ENCODE assay signal across 20 cellular contexts in genomic region chr14:104362761-104363605, GRCh38.
"Had no signal": no experiment of that assay in that cellular context is flagged by ENCODE, and none has a peak within 500 bp of the region (broad histone marks: within the 10 kb centered on the region; RNA-seq: fewer than 3 reads in every experiment).

No MANE protein-coding gene starts in this region.

- DNase-seq: activated CD4-positive, alpha-beta memory T cell treated with anti-CD3 and anti-CD28 coated beads, Interleukin-2, amount 10 ng/mL, durations not matched to agents 7 days and 5 days; activated CD4-positive, alpha-beta T cell treated with anti-CD3 and anti-CD28 coated beads for 4 hours; activated CD8-positive, alpha-beta memory T cell treated with anti-CD3 and anti-CD28 coated beads, Interleukin-2, amount 10 ng/mL, durations not matched to agents 7 days and 5 days; activated gamma-delta T cell; effector CD8-positive, alpha-beta T cell; left cardiac atrium; nephron progenitor cell; occipital lobe; stimulated activated naive CD8-positive, alpha-beta T cell treated with anti-CD3 and anti-CD28 coated beads, Interleukin-15, Interleukin-2, amounts not matched to agents 100 U/mL and 50 U/mL, for 24 hours; T-cell had no signal

- H3K36me3 ChIP-seq: esophagus muscularis mucosa, gastroesophageal sphincter had no signal

- H3K4me1 Mint-ChIP-seq: activated CD4-positive, alpha-beta memory T cell treated with anti-CD3 and anti-CD28 coated beads, Interleukin-2, amount 10 ng/mL, durations not matched to agents 7 days and 5 days; activated CD8-positive, alpha-beta memory T cell treated with anti-CD3 and anti-CD28 coated beads, Interleukin-2, amount 10 ng/mL, durations not matched to agents 7 days and 5 days; mesothelial cell of epicardium; T-cell had no signal

- H3K4me3 Mint-ChIP-seq: activated CD4-positive, alpha-beta memory T cell treated with anti-CD3 and anti-CD28 coated beads, Interleukin-2, amount 10 ng/mL, durations not matched to agents 7 days and 5 days; activated CD8-positive, alpha-beta memory T cell treated with anti-CD3 and anti-CD28 coated beads, Interleukin-2, amount 10 ng/mL, durations not matched to agents 7 days and 5 days; dendritic cell treated with granulocyte-macrophage colony-stimulating factor and Interleukin-4, amounts not matched to agents 40 ng/mL and 50 ng/mL, for 4 days; mesothelial cell of epicardium; nephron progenitor cell; T-cell; type B pancreatic cell; WTC11 had no signal

- H3K27me3 Mint-ChIP-seq: activated CD4-positive, alpha-beta memory T cell treated with anti-CD3 and anti-CD28 coated beads, Interleukin-2, amount 10 ng/mL, durations not matched to agents 7 days and 5 days; activated CD8-positive, alpha-beta memory T cell treated with anti-CD3 and anti-CD28 coated beads, Interleukin-2, amount 10 ng/mL, durations not matched to agents 7 days and 5 days; dendritic cell treated with granulocyte-macrophage colony-stimulating factor and Interleukin-4, amounts not matched to agents 40 ng/mL and 50 ng/mL, for 4 days had no signal

- H3K27ac ChIP-seq: esophagus muscularis mucosa, gastroesophageal sphincter, SK-N-MC, skin epidermis had no signal

- H3K27ac Mint-ChIP-seq: activated CD4-positive, alpha-beta memory T cell treated with anti-CD3 and anti-CD28 coated beads, Interleukin-2, amount 10 ng/mL, durations not matched to agents 7 days and 5 days; activated CD8-positive, alpha-beta memory T cell treated with anti-CD3 and anti-CD28 coated beads, Interleukin-2, amount 10 ng/mL, durations not matched to agents 7 days and 5 days; dendritic cell treated with granulocyte-macrophage colony-stimulating factor and Interleukin-4, amounts not matched to agents 40 ng/mL and 50 ng/mL, for 4 days; mesothelial cell of epicardium; nephron progenitor cell; progenitor cell of endocrine pancreas; T-cell; type B pancreatic cell; WTC11 had no signal

- H3K9me3 Mint-ChIP-seq: activated CD4-positive, alpha-beta memory T cell treated with anti-CD3 and anti-CD28 coated beads, Interleukin-2, amount 10 ng/mL, durations not matched to agents 7 days and 5 days; dendritic cell treated with granulocyte-macrophage colony-stimulating factor and Interleukin-4, amounts not matched to agents 40 ng/mL and 50 ng/mL, for 4 days; mesothelial cell of epicardium; type B pancreatic cell had no signal

- H3K4me1 ChIP-seq: esophagus muscularis mucosa, gastroesophageal sphincter had no signal

- ATAC-seq: activated CD8-positive, alpha-beta memory T cell treated with anti-CD3 and anti-CD28 coated beads, Interleukin-2, amount 10 ng/mL, durations not matched to agents 7 days and 5 days; gastroesophageal sphincter; left cardiac atrium; stimulated activated naive CD8-positive, alpha-beta T cell treated with anti-CD3 and anti-CD28 coated beads, Interleukin-15, Interleukin-2, amounts not matched to agents 100 U/mL and 50 U/mL, for 24 hours; T-cell; WTC11 had no signal

- H3K36me3 Mint-ChIP-seq: activated CD8-positive, alpha-beta memory T cell treated with anti-CD3 and anti-CD28 coated beads, Interleukin-2, amount 10 ng/mL, durations not matched to agents 7 days and 5 days; mesothelial cell of epicardium; type B pancreatic cell; WTC11 had no signal

- H3K4me3 ChIP-seq: esophagus muscularis mucosa, gastroesophageal sphincter, lung, SK-N-MC, skin epidermis had no signal
